ENCODE assay signal across 1 cellular context in the genomic region with DNA sequence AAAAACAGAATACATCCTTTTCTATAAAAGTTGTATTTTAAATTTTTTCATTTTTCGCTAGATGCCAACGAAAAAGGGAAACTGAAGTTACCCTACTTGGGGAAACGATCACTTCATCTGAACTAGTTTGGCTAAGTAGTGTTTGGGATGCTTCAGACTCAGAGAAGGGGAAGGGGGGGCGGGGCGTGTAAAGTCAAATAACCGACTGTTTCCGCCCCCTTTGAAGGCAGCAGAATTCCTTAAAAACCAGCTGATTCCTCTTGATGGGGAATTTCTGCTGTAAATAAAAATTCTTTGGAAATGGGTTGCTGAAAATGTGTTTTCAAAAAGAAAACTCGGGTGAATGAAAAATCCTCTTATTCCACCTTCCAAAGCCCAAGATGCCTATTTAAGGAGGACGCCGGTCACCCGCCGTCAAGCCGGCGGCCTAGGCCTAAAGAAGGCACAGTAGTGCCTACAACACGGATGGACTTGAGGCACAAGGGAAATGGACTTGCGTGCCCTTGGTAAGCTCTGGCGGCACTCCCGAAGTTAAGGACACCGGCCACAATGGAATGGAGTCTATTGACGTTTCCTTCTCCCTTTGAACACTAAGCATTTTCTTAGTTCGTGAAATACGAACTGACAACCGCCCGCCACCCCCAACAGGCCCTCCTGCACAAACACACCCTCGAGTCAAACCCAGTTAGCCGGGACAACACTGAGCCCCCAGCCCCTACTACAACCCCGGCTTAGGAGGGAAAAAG.
TF ChIP-seq lines count a peak whose summit lies in the region.

No MANE protein-coding gene starts in this region.

TF ChIP-seq in HepG2, 621 proteins besides CTCF, POLR2A, EP300 and RAD21 (continued from another document):
- peak; percentile 15; the same call in 1 of the 2 replicates for TF ChIP-seq ZNF687 (CRISPR knock-in tag; IDR thresholded peaks at IDR 0.05)
- no peak for TF ChIP-seq ZNF329 (CRISPR knock-in tag; IDR thresholded peaks at IDR 0.05; ENCODE audit: low read depth)
- TF ChIP-seq ZNF3 (CRISPR knock-in tag; IDR thresholded peaks at IDR 0.05), result no peak
- peak; percentile 3; the same call in 1 of the 2 replicates for TF ChIP-seq GABPB1 (CRISPR knock-in tag; IDR thresholded peaks at IDR 0.05)
- TF ChIP-seq TAF1 (CRISPR knock-in tag; IDR thresholded peaks at IDR 0.05), result 0 out of 2 replicates have a peak, but pooled peaks have one; percentile 38
- TF ChIP-seq ARID4A (CRISPR knock-in tag; IDR thresholded peaks at IDR 0.05; ENCODE audit: borderline replicate concordance), result peak; percentile 44; the same call in 1 of the 2 replicates
- TF ChIP-seq MBNL3 (CRISPR knock-in tag; conservative IDR thresholded peaks at IDR 0.05), result no peak
- peak; percentile 45; the same call in 1 of the 2 replicates for TF ChIP-seq SIN3A (IDR thresholded peaks at IDR 0.05; ENCODE audit: borderline replicate concordance, low read depth, low read length)
- TF ChIP-seq ZNF782 (CRISPR knock-in tag; IDR thresholded peaks at IDR 0.05; ENCODE audit: borderline replicate concordance), result no peak
- TF ChIP-seq KLF16 (CRISPR knock-in tag; IDR thresholded peaks at IDR 0.05), result 0 out of 4 replicates have a peak, but pooled peaks of 1 of the 2 experiments have one; percentile 23
- no peak for TF ChIP-seq ZNF138 (CRISPR knock-in tag; IDR thresholded peaks at IDR 0.05; ENCODE audit: low read depth)
- no peak for TF ChIP-seq ZNF44 (CRISPR knock-in tag; IDR thresholded peaks at IDR 0.05)
- TF ChIP-seq ZBTB1 (CRISPR knock-in tag; IDR thresholded peaks at IDR 0.05; ENCODE audit: borderline replicate concordance), result no peak
- TF ChIP-seq ZNF260 (CRISPR knock-in tag; IDR thresholded peaks at IDR 0.05; ENCODE audit: borderline replicate concordance, low read depth), result no peak
- TF ChIP-seq POLR2G (IDR thresholded peaks at IDR 0.05; ENCODE audit: low read depth, low read length), result no peak
- TF ChIP-seq ISX (CRISPR knock-in tag; conservative IDR thresholded peaks at IDR 0.05), result no peak
- peak; percentile 29 for TF ChIP-seq ASH2L (IDR thresholded peaks at IDR 0.05; ENCODE audit: insufficient read length, low read depth, low read length)
- no peak for TF ChIP-seq ZBTB4 (CRISPR knock-in tag; IDR thresholded peaks at IDR 0.05; ENCODE audit: borderline replicate concordance)
- 0 out of 2 replicates have a peak, but pooled peaks have one; percentile 21 for TF ChIP-seq THAP9 (CRISPR knock-in tag; IDR thresholded peaks at IDR 0.05; ENCODE audit: borderline replicate concordance)
- TF ChIP-seq RBAK (CRISPR knock-in tag; IDR thresholded peaks at IDR 0.05), result no peak
- 0 out of 2 replicates have a peak, but pooled peaks have one; percentile 31 for TF ChIP-seq YEATS2 (CRISPR knock-in tag; IDR thresholded peaks at IDR 0.05; ENCODE audit: borderline replicate concordance)
- TF ChIP-seq ZNF678 (CRISPR knock-in tag; IDR thresholded peaks at IDR 0.05), result no peak
- no peak for TF ChIP-seq ZSCAN21 (CRISPR knock-in tag; IDR thresholded peaks at IDR 0.05; ENCODE audit: borderline replicate concordance)
- TF ChIP-seq, protein P1, sequence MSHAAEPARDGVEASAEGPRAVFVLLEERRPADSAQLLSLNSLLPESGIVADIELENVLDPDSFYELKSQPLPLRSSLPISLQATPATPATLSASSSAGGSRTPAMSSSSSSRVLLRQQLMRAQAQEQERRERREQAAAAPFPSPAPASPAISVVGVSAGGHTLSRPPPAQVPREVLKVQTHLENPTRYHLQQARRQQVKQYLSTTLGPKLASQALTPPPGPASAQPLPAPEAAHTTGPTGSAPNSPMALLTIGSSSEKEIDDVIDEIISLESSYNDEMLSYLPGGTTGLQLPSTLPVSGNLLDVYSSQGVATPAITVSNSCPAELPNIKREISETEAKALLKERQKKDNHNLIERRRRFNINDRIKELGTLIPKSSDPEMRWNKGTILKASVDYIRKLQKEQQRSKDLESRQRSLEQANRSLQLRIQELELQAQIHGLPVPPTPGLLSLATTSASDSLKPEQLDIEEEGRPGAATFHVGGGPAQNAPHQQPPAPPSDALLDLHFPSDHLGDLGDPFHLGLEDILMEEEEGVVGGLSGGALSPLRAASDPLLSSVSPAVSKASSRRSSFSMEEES (CRISPR knock-in tag; IDR thresholded peaks at IDR 0.05), result no peak
- TF ChIP-seq SYNCRIP (IDR thresholded peaks at IDR 0.05; ENCODE audit: insufficient read depth, low read depth, low read length), result no peak
- TF ChIP-seq SALL1 (CRISPR knock-in tag; IDR thresholded peaks at IDR 0.05), result 0 out of 2 replicates have a peak, but pooled peaks have one; percentile 16
- peak; percentile 10; the same call in 1 of the 2 replicates for TF ChIP-seq IKZF5 (CRISPR knock-in tag; IDR thresholded peaks at IDR 0.05)
- no peak for TF ChIP-seq GABPA (IDR thresholded peaks at IDR 0.05; ENCODE audit: low read depth, low read length)
- 0 out of 2 replicates have a peak, but pooled peaks have one; percentile 7 for TF ChIP-seq GABPA (CRISPR knock-in tag; IDR thresholded peaks at IDR 0.05; ENCODE audit: low read depth)
- 0 out of 2 replicates have a peak, but pooled peaks have one; percentile 9 for TF ChIP-seq HIVEP1 (CRISPR knock-in tag; IDR thresholded peaks at IDR 0.05)
- peak; percentile 10; the same call in 1 of the 2 replicates for TF ChIP-seq ZNF580 (CRISPR knock-in tag; IDR thresholded peaks at IDR 0.05; ENCODE audit: borderline replicate concordance, low read depth)
